24 cellular contexts compared by ENCODE assay signal in genomic region chr17:41416478-41416877, GRCh38. TPM values are rescaled to one million over a fixed set of nuclear protein-coding genes. Genes with fewer than 3 reads are reported as not detected.
A peak's percentile ranks its signal among the peaks of the same experiment; 100 is the strongest.
DNase-seq lines count a peak whose midpoint lies in the region; ATAC-seq, FAIRE-seq and TF ChIP-seq lines count a peak whose summit lies in the region.
"Had no signal": no experiment of that assay in that cellular context is flagged by ENCODE, and none has a peak within 500 bp of the region (broad histone marks: within the 10 kb centered on the region; RNA-seq: fewer than 3 reads in every experiment).

No MANE protein-coding gene starts in this region.

- WGBS in suprapubic skin = 76% methylated on average over 5 of the region's 5 CpGs
- 77 to 86% (median 81%) methylated on average over 5 of the region's 5 CpGs for WGBS in stomach, 5 donors

- H3K4me3 ChIP-seq in suprapubic skin = no peak overlapping the region
- H3K4me3 ChIP-seq in stomach = no peak overlapping the region
- H3K4me3 ChIP-seq: BLaER1 treated with 17β-estradiol and CSF1 and Interleukin-3, amounts not matched to agents 10 nM and 100 nM; skin epidermis had no signal

- no peaks in the 10 kb centered on the region for H3K36me3 ChIP-seq in suprapubic skin
- H3K36me3 ChIP-seq in stomach = no peaks in the 10 kb centered on the region
- H3K36me3 ChIP-seq: BLaER1 treated with 17β-estradiol and CSF1 and Interleukin-3, amounts not matched to agents 10 nM and 100 nM had no signal

- no peaks in the 10 kb centered on the region for H3K27me3 ChIP-seq in suprapubic skin
- no peaks in the 10 kb centered on the region for H3K27me3 ChIP-seq in stomach
- H3K27me3 ChIP-seq: BLaER1 treated with 17β-estradiol and CSF1 and Interleukin-3, amounts not matched to agents 10 nM and 100 nM had no signal

- TF ChIP-seq EP300 in suprapubic skin (IDR thresholded peaks at IDR 0.05) (no peak), stomach (IDR thresholded peaks at IDR 0.05) (no peak)

- H3K27ac ChIP-seq in suprapubic skin (no peak overlapping the region), stomach (no peak overlapping the region)
- H3K27ac ChIP-seq: 22Rv1; BLaER1 treated with 17β-estradiol and CSF1 and Interleukin-3, amounts not matched to agents 10 nM and 100 nM; skin epidermis had no signal

- peak; percentile 43 for DNase-seq in DMS53 (lab: John Stamatoyannopoulos, UW)
- DNase-seq in DMS53 treated with DMSO at 0.1 percent for 48 hours (lab: John Stamatoyannopoulos, UW; ENCODE audit: unreplicated experiment) = no peak
- DNase-seq in RCC 7860 (ENCODE audit: low spot score) = peak; percentile 50
- peak; percentile 40 for DNase-seq in kidney glomerular epithelial cell (lab: John Stamatoyannopoulos, UW)
- DNase-seq in sciatic nerve (ENCODE audit: low spot score) = no peak
- DNase-seq in suprapubic skin (ENCODE audit: low spot score in 2 of 2) = no peak
- no peak for DNase-seq in 8988T
- DNase-seq in stomach = no peak
- DNase-seq: activated B cell treated with CpG ODN at 0.5 μM for 24 hours; activated CD8-positive, alpha-beta T cell treated with anti-CD3 and anti-CD28 coated beads for 36 hours; activated T-cell treated with anti-CD3 and anti-CD28 coated beads, Interleukin-2, amount 50 U/mL, for 72 hours; DND-41; erythroblast; occipital lobe; SHP77; stimulated activated CD4-positive, alpha-beta T cell treated with anti-CD3 and anti-CD28 coated beads, Interleukin-4, amount 100 ng/mL, for 24 hours had no signal

- no peak for FAIRE-seq in RCC 7860 (lab: Jason Lieb, UNC)
- FAIRE-seq: GM18507 had no signal

- peak; percentile 62 for ATAC-seq in sciatic nerve
- ATAC-seq: activated CD8-positive, alpha-beta T cell treated with anti-CD3 and anti-CD28 coated beads for 36 hours; activated T-cell treated with anti-CD3 and anti-CD28 coated beads, Interleukin-2, amount 50 U/mL, for 72 hours had no signal

- H3K9me3 ChIP-seq in suprapubic skin = no peaks in the 10 kb centered on the region
- H3K9me3 ChIP-seq in stomach = no peaks in the 10 kb centered on the region
- H3K9me3 ChIP-seq: BLaER1 treated with 17β-estradiol and CSF1 and Interleukin-3, amounts not matched to agents 10 nM and 100 nM had no signal

- intact Hi-C loops in sciatic nerve (cut with DNase I) = no loop called here
- intact Hi-C loops in stomach (cut with DNase I; ENCODE audit: low total_unique reads) = no loop called here

- TF ChIP-seq POLR2A in suprapubic skin (IDR thresholded peaks at IDR 0.05) (no peak), stomach (IDR thresholded peaks at IDR 0.05) (no peak)

- TF ChIP-seq CTCF in suprapubic skin (IDR thresholded peaks at IDR 0.05) (no peak), stomach (IDR thresholded peaks at IDR 0.05) (no peak)

- H3K4me1 ChIP-seq in suprapubic skin (peaks cover 30% of the 10 kb centered on the region), stomach (peaks cover 0 to 20% (median 5%) of the 10 kb centered on the region in 4 donors)

RNA-seq across cellular contexts. Expression of gene KRT37, which starts 7.9 kb away (rescaled TPM):
- total RNA-seq in sciatic nerve (not detected), suprapubic skin (1 to 10 TPM in 1 of 4 donors, under 1 TPM in 1, not detected in 2; 0.53 to 7.1 TPM), stomach (not detected)
- polyA plus RNA-seq in stomach = not detected
- total RNA-seq: activated B cell treated with CpG ODN at 0.5 μM for 24 hours; activated CD8-positive, alpha-beta T cell treated with anti-CD3 and anti-CD28 coated beads for 36 hours; activated T-cell treated with anti-CD3 and anti-CD28 coated beads, Interleukin-2, amount 50 U/mL, for 72 hours; dermis microvascular lymphatic vessel endothelial cell; H4; NCI-H460; occipital lobe; temporal lobe had no signal

RNA-seq across cellular contexts. Expression of gene KRT31, which starts 19.1 kb away (rescaled TPM):
- total RNA-seq in sciatic nerve (not detected), suprapubic skin (100 to 1,000 TPM in 1 of 4 donors, 10 to 100 TPM in 3; 38.5 to 618 (median 84.8) TPM), stomach (not detected)
- 1 to 10 TPM in 1 of 3 donors, not detected in 2; 3.1 TPM for polyA plus RNA-seq in stomach
- total RNA-seq: activated B cell treated with CpG ODN at 0.5 μM for 24 hours; activated CD8-positive, alpha-beta T cell treated with anti-CD3 and anti-CD28 coated beads for 36 hours; activated T-cell treated with anti-CD3 and anti-CD28 coated beads, Interleukin-2, amount 50 U/mL, for 72 hours; dermis microvascular lymphatic vessel endothelial cell; H4; NCI-H460 had no signal

RNA-seq across cellular contexts. Expression of gene KRT38, which starts 24.3 kb away (rescaled TPM):
- not detected for total RNA-seq in sciatic nerve
- total RNA-seq in suprapubic skin = 10 to 100 TPM in 1 of 4 donors, 1 to 10 TPM in 2, not detected in 1; 1.6 to 21.6 (median 3.9) TPM
- not detected for total RNA-seq in stomach
- polyA plus RNA-seq in stomach = not detected
- total RNA-seq: activated B cell treated with CpG ODN at 0.5 μM for 24 hours; activated CD8-positive, alpha-beta T cell treated with anti-CD3 and anti-CD28 coated beads for 36 hours; activated T-cell treated with anti-CD3 and anti-CD28 coated beads, Interleukin-2, amount 50 U/mL, for 72 hours; dermis microvascular lymphatic vessel endothelial cell; H4; NCI-H460; occipital lobe; temporal lobe had no signal

RNA-seq across cellular contexts. Expression of gene KRT34, which starts 34.4 kb away (rescaled TPM):
- total RNA-seq in sciatic nerve (not detected), suprapubic skin (100 to 1,000 TPM in 1 of 4 donors, 10 to 100 TPM in 2, under 1 TPM in 1; 0.56 to 117 (median 22.2) TPM), stomach (not detected)
- polyA plus RNA-seq in stomach = under 1 TPM in 1 of 3 donors, not detected in 2; 0.20 TPM
- total RNA-seq: activated B cell treated with CpG ODN at 0.5 μM for 24 hours; activated CD8-positive, alpha-beta T cell treated with anti-CD3 and anti-CD28 coated beads for 36 hours; activated T-cell treated with anti-CD3 and anti-CD28 coated beads, Interleukin-2, amount 50 U/mL, for 72 hours; dermis microvascular lymphatic vessel endothelial cell had no signal

RNA-seq across cellular contexts. Expression of gene KRT33B, which starts 46.9 kb away (rescaled TPM):
- total RNA-seq in sciatic nerve (not detected), suprapubic skin (100 to 1,000 TPM in 1 of 4 donors, 10 to 100 TPM in 2, not detected in 1; 10.7 to 194 (median 27.9) TPM), stomach (not detected)
- polyA plus RNA-seq in stomach = not detected
- total RNA-seq: activated B cell treated with CpG ODN at 0.5 μM for 24 hours; activated CD8-positive, alpha-beta T cell treated with anti-CD3 and anti-CD28 coated beads for 36 hours; activated T-cell treated with anti-CD3 and anti-CD28 coated beads, Interleukin-2, amount 50 U/mL, for 72 hours; dermis microvascular lymphatic vessel endothelial cell; H4; NCI-H460; occipital lobe; temporal lobe had no signal

Comparison
In these comparisons a context has a peak if more than half of its experiments do, and no peak if none do; other contexts are left out.
1. DNase-seq: peak in DMS53 (single experiment), RCC 7860 (single experiment) and kidney glomerular epithelial cell (single experiment); none in DMS53 treated with DMSO at 0.1 percent for 48 hours (single experiment), sciatic nerve (single experiment), suprapubic skin (0 of 2), 8988T (single experiment) and stomach (single experiment).
2. RNA of gene KRT31, which starts 19.1 kb away (total RNA-seq): 38.5 to 618 TPM in suprapubic skin; not detected in sciatic nerve (single experiment) and not detected in stomach; every median in the first group is over 10 times any median in the second.